Comparison of ENCODE assay signal across 1 cellular context in genomic region chr19:16593181-16593580, GRCh38.
TF ChIP-seq lines count a peak whose summit lies in the region.

No MANE protein-coding gene starts in this region.

TF ChIP-seq in H1, 55 proteins besides CTCF, POLR2A, EP300 and RAD21:
- TF ChIP-seq SP4 (IDR thresholded peaks at IDR 0.05; ENCODE audit: low read length) (no peak), KDM1A (IDR thresholded peaks at IDR 0.05; ENCODE audit: borderline replicate concordance, low read length) (no peak), MAFK (IDR thresholded peaks at IDR 0.05; ENCODE audit: low read depth, low read length) (no peak), EZH2 (IDR thresholded peaks at IDR 0.05; ENCODE audit: low read depth, low read length, severe bottlenecking) (no peak), JUND (IDR thresholded peaks at IDR 0.05; ENCODE audit: low read length) (no peak), NANOG (IDR thresholded peaks at IDR 0.05; ENCODE audit: insufficient read depth, low read depth, low read length, poor library complexity, severe bottlenecking) (no peak), CBX8 (IDR thresholded peaks at IDR 0.05; ENCODE audit: borderline replicate concordance, low read depth, low read length) (no peak), GABPA (IDR thresholded peaks at IDR 0.05; ENCODE audit: borderline replicate concordance, insufficient read depth, low read length) (no peak), HDAC6 (IDR thresholded peaks at IDR 0.05; ENCODE audit: low read depth, low read length) (no peak), JUN (IDR thresholded peaks at IDR 0.05; ENCODE audit: low read depth, low read length) (no peak), SAP30 (IDR thresholded peaks at IDR 0.05; ENCODE audit: insufficient read depth, insufficient replicate concordance, low read length) (no peak)
- TF ChIP-seq, protein P1, sequence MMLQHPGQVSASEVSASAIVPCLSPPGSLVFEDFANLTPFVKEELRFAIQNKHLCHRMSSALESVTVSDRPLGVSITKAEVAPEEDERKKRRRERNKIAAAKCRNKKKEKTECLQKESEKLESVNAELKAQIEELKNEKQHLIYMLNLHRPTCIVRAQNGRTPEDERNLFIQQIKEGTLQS (IDR thresholded peaks at IDR 0.05; ENCODE audit: insufficient read depth, low read depth, low read length), result no peak
